Comparison of ENCODE assay signal across 8 cellular contexts in genomic region chr16:48353565-48354163, GRCh38. TPM values are rescaled to one million over a fixed set of nuclear protein-coding genes. Genes with fewer than 3 reads are reported as not detected.
DNase-seq lines count a peak whose midpoint lies in the region; ATAC-seq and TF ChIP-seq lines count a peak whose summit lies in the region.

No MANE protein-coding gene starts in this region.

- H3K27me3 ChIP-seq in lung (ENCODE audit: control insufficient read depth, insufficient read depth) = no peaks in the 10 kb centered on the region

- POLR2A ChIA-PET in activated CD4-positive, alpha-beta T cell treated with anti-CD3 and anti-CD28 coated beads for 36 hours (lab: Charles Lee) = no interaction called here

- CTCF ChIA-PET in activated CD4-positive, alpha-beta T cell treated with anti-CD3 and anti-CD28 coated beads for 36 hours (lab: Charles Lee) = interaction anchor here (0.6 to 5.7 kb wide), 13 partner anchors 13 to 1406 kb away, joined by 3 to 72 read pairs (median 5); no protein-coding TSS in a partner anchor

- H3K4me1 ChIP-seq in lung (ENCODE audit: control insufficient read depth in 2 of 2, insufficient read depth in 2 of 2, low read length in 2 of 2) = peaks cover 0 to 3% of the 10 kb centered on the region in 2 donors

- no peaks in the 10 kb centered on the region for H3K27me3 Mint-ChIP-seq in activated CD4-positive, alpha-beta T cell treated with anti-CD3 and anti-CD28 coated beads for 36 hours

- intact Hi-C loops in activated CD4-positive, alpha-beta T cell treated with anti-CD3 and anti-CD28 coated beads for 36 hours (cut with DNase I, micrococcal nuclease) = loop anchor here (1.0 to 5.0 kb wide), 8 partner anchors 32 to 277 kb away; partner anchors contain the start of genes LONP2 (in 1 of the 2) and SIAH1 (in 1 of the 2)

- no peak overlapping the region for H3K4me3 Mint-ChIP-seq in activated CD4-positive, alpha-beta T cell treated with anti-CD3 and anti-CD28 coated beads for 36 hours

- TF ChIP-seq CTCF in coronary artery (IDR thresholded peaks at IDR 0.05) (peak; percentile 64), lung (IDR thresholded peaks at IDR 0.05; ENCODE audit: control extremely low read depth, extremely low read depth) (peak; percentile 90)

- H3K4me1 Mint-ChIP-seq in activated CD4-positive, alpha-beta T cell treated with anti-CD3 and anti-CD28 coated beads for 36 hours = peaks cover 25% of the 10 kb centered on the region

- peaks cover 46% of the 10 kb centered on the region for H3K36me3 Mint-ChIP-seq in activated CD4-positive, alpha-beta T cell treated with anti-CD3 and anti-CD28 coated beads for 36 hours (ENCODE audit: low read depth)

- WGBS in lung, 2 donors = 18 to 25% methylated on average over 7 of the region's 7 CpGs

- no peaks in the 10 kb centered on the region for H3K9me3 Mint-ChIP-seq in activated CD4-positive, alpha-beta T cell treated with anti-CD3 and anti-CD28 coated beads for 36 hours (ENCODE audit: low read depth)

- no peak overlapping the region for H3K27ac ChIP-seq in coronary artery
- no peak overlapping the region for H3K27ac ChIP-seq in lung (ENCODE audit: low read depth in 1 of 2, low read length in 1 of 2)

- DNase-seq in activated gamma-delta T cell treated with Interleukin-2 at 50 U/mL for 16 hours (peak; percentile 63), activated gamma-delta T cell (lab: John Stamatoyannopoulos, UW) (no peak), NCI-H524 treated with DMSO at 0.1 percent for 48 hours (lab: John Stamatoyannopoulos, UW) (peak; percentile 35), coronary artery (ENCODE audit: low spot score) (no peak), lung (ENCODE audit: low spot score) (peak; percentile 62)
- peak; percentile 78 for DNase-seq in activated CD4-positive, alpha-beta T cell treated with anti-CD3 and anti-CD28 coated beads for 36 hours
- DNase-seq in stimulated activated CD8-positive, alpha-beta memory T cell treated with anti-CD3 and anti-CD28 coated beads, Interleukin-4, amount 100 ng/mL, for 24 hours (ENCODE audit: low read depth) = peak; percentile 22

- peak overlapping the region; percentile 51 for H3K27ac Mint-ChIP-seq in activated CD4-positive, alpha-beta T cell treated with anti-CD3 and anti-CD28 coated beads for 36 hours

- peak; percentile 80 for ATAC-seq in HG03108 (IDR thresholded peaks at IDR 0.05; ENCODE audit: unreplicated experiment)
- ATAC-seq in activated CD4-positive, alpha-beta T cell treated with anti-CD3 and anti-CD28 coated beads for 36 hours = peak; percentile 83
- no peak for ATAC-seq in lung (ENCODE audit: insufficient read depth, low FRiP score)

- peaks cover 10 to 27% of the 10 kb centered on the region in 2 donors for H3K36me3 ChIP-seq in lung (ENCODE audit: control insufficient read depth in 2 of 2, insufficient read depth in 2 of 2, low read length in 2 of 2)

- H3K4me3 ChIP-seq in coronary artery (no peak overlapping the region), lung (no peak overlapping the region)

- no peaks in the 10 kb centered on the region for H3K9me3 ChIP-seq in lung (ENCODE audit: control insufficient read depth in 2 of 2, insufficient read depth in 1 of 2, low read length in 1 of 2)

RNA-seq across cellular contexts. Expression of gene SIAH1, which starts 31.5 kb away (rescaled TPM):
- 10 to 100 TPM; 13.1 to 13.3 TPM for total RNA-seq in activated CD4-positive, alpha-beta T cell treated with anti-CD3 and anti-CD28 coated beads for 36 hours
- 10 to 100 TPM; 22.3 to 53.2 TPM for total RNA-seq in lung
- polyA plus RNA-seq in lung = 10 to 100 TPM; 15.6 to 16.0 TPM

Comparison
In these comparisons a context has a peak if more than half of its experiments do, and no peak if none do; other contexts are left out.
1. DNase-seq: peak in activated gamma-delta T cell treated with Interleukin-2 at 50 U/mL for 16 hours (single experiment), NCI-H524 treated with DMSO at 0.1 percent for 48 hours (single experiment), activated CD4-positive, alpha-beta T cell treated with anti-CD3 and anti-CD28 coated beads for 36 hours (single experiment), lung (single experiment) and stimulated activated CD8-positive, alpha-beta memory T cell treated with anti-CD3 and anti-CD28 coated beads, Interleukin-4, amount 100 ng/mL, for 24 hours (single experiment); none in activated gamma-delta T cell (single experiment) and coronary artery (single experiment).